20 cellular contexts compared by ENCODE assay signal in the genomic region with DNA sequence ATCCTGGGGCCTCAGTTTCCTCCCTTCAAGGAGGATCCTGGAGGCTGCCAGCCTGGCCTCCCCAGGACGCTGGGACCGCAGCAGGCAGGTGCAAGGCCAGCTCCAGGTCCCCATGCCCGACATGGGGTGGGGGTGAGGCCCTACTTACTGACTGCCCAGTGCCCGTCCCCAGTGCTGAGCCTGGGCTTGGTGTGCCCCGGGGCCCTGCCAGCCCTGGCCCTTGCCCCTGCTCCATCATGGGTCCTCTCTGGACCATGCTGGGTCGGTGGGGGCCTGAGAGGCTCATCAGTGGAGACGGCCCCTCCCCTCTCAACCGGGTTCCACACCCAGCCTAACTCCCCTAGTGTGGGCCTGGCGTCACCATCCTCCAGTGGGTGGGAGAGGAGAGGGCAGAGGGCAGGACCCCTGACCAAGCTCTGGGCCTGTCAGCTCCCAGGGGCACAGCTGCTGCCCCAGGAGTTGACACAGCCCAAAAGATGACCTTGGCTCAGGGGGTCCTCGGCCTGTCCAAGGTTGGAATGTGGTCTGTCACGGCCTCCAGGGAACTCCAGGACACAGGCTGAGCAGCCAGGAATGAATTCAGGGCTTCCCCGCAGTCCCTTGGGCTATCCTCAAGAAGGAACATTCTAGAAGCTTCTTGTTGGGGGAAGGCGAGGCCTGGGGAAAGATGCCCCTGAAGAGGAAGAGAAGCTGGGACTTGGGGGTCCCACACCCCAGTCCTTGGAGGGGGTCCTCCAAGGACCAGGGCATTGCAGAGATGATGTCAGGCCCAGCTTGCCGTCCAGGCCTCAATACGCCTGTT. TPM values are rescaled to one million over a fixed set of nuclear protein-coding genes. Genes with fewer than 3 reads are reported as not detected.
DNase-seq lines count a peak whose midpoint lies in the region; ATAC-seq and TF ChIP-seq lines count a peak whose summit lies in the region.
"Had no signal": no experiment of that assay in that cellular context is flagged by ENCODE, and none has a peak within 500 bp of the region (broad histone marks: within the 10 kb centered on the region; RNA-seq: fewer than 3 reads in every experiment).

No MANE protein-coding gene starts in this region.

- intact Hi-C loops in IMR-90 (cut with micrococcal nuclease) (no loop called here), stomach (cut with DNase I; ENCODE audit: low total_unique reads) (no loop called here)

- CTCF ChIA-PET in IMR-90 (lab: Yijun Ruan, JAX), result no interaction called here

- peaks cover under 1% of the 10 kb centered on the region; the same call in 1 of the 2 replicates for H3K9me3 ChIP-seq in IMR-90 (ENCODE audit: control insufficient read depth, insufficient read depth, low read length)
- H3K9me3 ChIP-seq in stomach, result no peaks in the 10 kb centered on the region
- H3K9me3 ChIP-seq: SJSA1 had no signal

- H3K18ac ChIP-seq in IMR-90 (ENCODE audit: low read depth, low read length), result no peak overlapping the region

- TF ChIP-seq POLR2A in IMR-90 (IDR thresholded peaks at IDR 0.05; ENCODE audit: low read depth, low read length) (no peak), stomach (IDR thresholded peaks at IDR 0.05) (no peak)

- no peaks in the 10 kb centered on the region for H3K79me1 ChIP-seq in IMR-90 (ENCODE audit: low read depth in 1 of 2, low read length in 2 of 2)

- no peak overlapping the region for H3K4me2 ChIP-seq in IMR-90 (ENCODE audit: low read depth, low read length)
- H3K4me2 ChIP-seq: KMS-11 had no signal

- POLR2A ChIA-PET in IMR-90 (lab: Charles Lee; ENCODE audit: unreplicated experiment), result no interaction called here

- no peak overlapping the region for H2AK9ac ChIP-seq in IMR-90 (replicated peaks; ENCODE audit: low read depth, low read length, poor library complexity)

- H4K5ac ChIP-seq in IMR-90 (ENCODE audit: low read depth, low read length), result no peak overlapping the region

- no peak overlapping the region for H4K91ac ChIP-seq in IMR-90 (ENCODE audit: insufficient read depth, low read depth, low read length)

- no peak overlapping the region for H2BK20ac ChIP-seq in IMR-90 (ENCODE audit: low read depth, low read length)

- TF ChIP-seq EP300 in stomach (IDR thresholded peaks at IDR 0.05), result no peak

- H3K27me3 ChIP-seq in IMR-90 (ENCODE audit: control insufficient read depth, insufficient read depth, low read length) (peaks cover 50% of the 10 kb centered on the region), stomach (peaks cover 8 to 100% (median 70%) of the 10 kb centered on the region in 3 donors)

- H3K4me1 ChIP-seq in IMR-90 (ENCODE audit: control insufficient read depth, insufficient read depth, low read length) (peaks cover 2% of the 10 kb centered on the region; the same call in 1 of the 2 replicates), stomach (peaks cover 11 to 14% (median 11%) of the 10 kb centered on the region in 4 donors)

- H3K4ac ChIP-seq in IMR-90 (ENCODE audit: low read depth, low read length), result no peak overlapping the region

- no peak overlapping the region for H3K56ac ChIP-seq in IMR-90 (ENCODE audit: extremely low read depth, insufficient read depth, low read length)

- H3K9me1 ChIP-seq in IMR-90 (ENCODE audit: insufficient read depth, low read length), result no peaks in the 10 kb centered on the region

- no peak overlapping the region for H3K9ac ChIP-seq in IMR-90 (ENCODE audit: low read depth, low read length)
- H3K9ac ChIP-seq: KMS-11 had no signal

- H3K27ac ChIP-seq in IMR-90 (ENCODE audit: insufficient read depth, low read length) (no peak overlapping the region), stomach (no peak overlapping the region)
- H3K27ac ChIP-seq: C4-2B, KMS-11, SJSA1 had no signal

- H3K4me3 ChIP-seq in IMR-90 (ENCODE audit: insufficient read depth, low read depth, low read length) (no peak overlapping the region), stomach (no peak overlapping the region)
- H3K4me3 ChIP-seq: SJSA1 had no signal

- no TSS peak for BruUV-seq in IMR-90 (replicated peaks; lab: Mats Ljungman, UMichigan)

- no peak for TF ChIP-seq RAD21 in IMR-90 (IDR thresholded peaks at IDR 0.05; ENCODE audit: low read length)

- dilution Hi-C loops in IMR-90 (cut with HindIII; ENCODE audit: low sequenced_read_pairs, unreplicated experiment), result no loop called here

- no peak overlapping the region for H4K8ac ChIP-seq in IMR-90 (ENCODE audit: low read depth in 2 of 2, low read length in 2 of 2)

- no peak overlapping the region for H3K23ac ChIP-seq in IMR-90 (ENCODE audit: low read depth, low read length)

- H2BK5ac ChIP-seq in IMR-90 (ENCODE audit: low read depth, low read length, poor library complexity, severe bottlenecking), result no peak overlapping the region

- no CpG with 5 or more reads among the region's 15 CpGs for WGBS in IMR-90 (ENCODE audit: extremely low coverage in 2 of 2, insufficient read length in 1 of 2), 2 experiments
- WGBS in stomach, 5 donors, result 65 to 78% (median 76%) methylated on average over 14 to 15 of the region's 15 CpGs

- no peaks in the 10 kb centered on the region for H4K20me1 ChIP-seq in IMR-90 (ENCODE audit: insufficient read depth, low read length)

- no peak overlapping the region for H2BK120ac ChIP-seq in IMR-90 (ENCODE audit: low read depth, low read length)

- H3K14ac ChIP-seq in IMR-90 (replicated peaks; ENCODE audit: low read depth, low read length), result no peak overlapping the region

- DNase-seq in ELF-1 (ENCODE audit: low read depth, low spot score) (peak; percentile 14), IMR-90 (no peak), mesenteric fat pad (ENCODE audit: low spot score) (peak; percentile 65), stomach (peak; percentile 22), hepatic stellate cell (ENCODE audit: low spot score) (no peak), RPMI8226 (no peak)
- DNase-seq: DMS153, DND-41, MM.1S, NCI-H2029, NCI-H446, NCI-H524 treated with DMSO at 0.1 percent for 48 hours, NCI-H774, Right ventricle myocardium superior had no signal

- H3K36me3 ChIP-seq in IMR-90 (ENCODE audit: control insufficient read depth, insufficient read depth, low read length) (no peaks in the 10 kb centered on the region), stomach (no peaks in the 10 kb centered on the region)
- H3K36me3 ChIP-seq: SJSA1 had no signal

- H2AFZ ChIP-seq in IMR-90 (replicated peaks; ENCODE audit: low read length, poor library complexity), result peak overlapping the region; percentile 51

- ATAC-seq in IMR-90 (ENCODE audit: low read depth), result no peak
- no peak for ATAC-seq in HG03135 (IDR thresholded peaks at IDR 0.05; ENCODE audit: unreplicated experiment)

- H2AK5ac ChIP-seq in IMR-90 (ENCODE audit: low read depth, low read length), result no peak overlapping the region

- no peak for TF ChIP-seq CTCF in IMR-90 (conservative IDR thresholded peaks at IDR 0.05; ENCODE audit: low read depth, low read length)
- no peak for TF ChIP-seq CTCF in stomach (IDR thresholded peaks at IDR 0.05)

- in situ Hi-C loops in IMR-90 (cut with MboI; ENCODE audit: low sequenced_read_pairs), result no loop called here

- no peak overlapping the region for H2BK15ac ChIP-seq in IMR-90 (ENCODE audit: low read depth, low read length)

TF ChIP-seq in IMR-90, 13 proteins besides CTCF, POLR2A, EP300 and RAD21 (continues in another document):
- TF ChIP-seq MAZ (IDR thresholded peaks at IDR 0.05; ENCODE audit: borderline replicate concordance, low read depth, low read length), result no peak
- no peak for TF ChIP-seq FOS (IDR thresholded peaks at IDR 0.05; ENCODE audit: low read depth, low read length)
- no peak for TF ChIP-seq CEBPB (IDR thresholded peaks at IDR 0.05; ENCODE audit: low read depth, low read length)
- TF ChIP-seq MXI1 (IDR thresholded peaks at IDR 0.05; ENCODE audit: borderline replicate concordance, low read depth, low read length), result no peak
- no peak for TF ChIP-seq RFX5 (IDR thresholded peaks at IDR 0.05; ENCODE audit: low read depth, low read length)
- TF ChIP-seq SMC3 (IDR thresholded peaks at IDR 0.05; ENCODE audit: low read depth, low read length), result no peak
- TF ChIP-seq BHLHE40 (IDR thresholded peaks at IDR 0.05; ENCODE audit: low read depth, low read length), result no peak
- no peak for TF ChIP-seq NFE2L2 (IDR thresholded peaks at IDR 0.05; ENCODE audit: low read depth, low read length)
- no peak for TF ChIP-seq CHD1 (IDR thresholded peaks at IDR 0.05; ENCODE audit: low read depth, low read length)
- no peak for TF ChIP-seq RCOR1 (IDR thresholded peaks at IDR 0.05; ENCODE audit: insufficient replicate concordance, low read length)
- no peak for TF ChIP-seq MAFK (IDR thresholded peaks at IDR 0.05; ENCODE audit: low read depth, low read length)

RNA-seq across cellular contexts. Expression of a gene that starts 17.6 kb away (rescaled TPM):
- total RNA-seq in IMR-90 (2012; rRNA removed), result 306 and 330 TPM in 2 replicates
- 1,099 and 1,100 TPM in 2 replicates for polyA plus RNA-seq in IMR-90 (2012; rRNA removed)
- polyA plus RNA-seq in IMR-90 (2012; cell fraction: cytosol; rRNA removed), result 570 and 893 TPM in 2 replicates
- polyA plus RNA-seq in IMR-90 (2012; cell fraction: nucleus; rRNA removed; ENCODE audit: low replicate concordance), result 435 and 685 TPM in 2 replicates
- total RNA-seq in mesenteric fat pad, result 352 TPM
- 100 to 1,000 TPM; 111 to 289 (median 131) TPM for total RNA-seq in stomach
- 100 to 1,000 TPM; 230 to 310 (median 271) TPM for polyA plus RNA-seq in stomach

RNA-seq across cellular contexts. Expression of a gene that starts 38.2 kb away (rescaled TPM):
- total RNA-seq in IMR-90 (2012; rRNA removed), result 4.3 and 4.7 TPM in 2 replicates
- 13.0 and 15.4 TPM in 2 replicates for polyA plus RNA-seq in IMR-90 (2012; rRNA removed)
- 20.6 and 27.3 TPM in 2 replicates for polyA plus RNA-seq in IMR-90 (2012; cell fraction: cytosol; rRNA removed)
- polyA plus RNA-seq in IMR-90 (2012; cell fraction: nucleus; rRNA removed; ENCODE audit: low replicate concordance), result 46.8 and 78.0 TPM in 2 replicates
- total RNA-seq in mesenteric fat pad, result 5.6 TPM
- 10 to 100 TPM in 2 of 5 donors, 1 to 10 TPM in 2, under 1 TPM in 1; 0.58 to 94.7 (median 5.0) TPM for total RNA-seq in stomach
- polyA plus RNA-seq in stomach, result 10 to 100 TPM; 12.8 to 30.5 (median 20.0) TPM

RNA-seq across cellular contexts. Expression of a gene that starts 44.2 kb away (rescaled TPM):
- 48.9 TPM in 2 replicates for total RNA-seq in IMR-90 (2012; rRNA removed)
- polyA plus RNA-seq in IMR-90 (2012; rRNA removed), result 95.4 and 121 TPM in 2 replicates
- 115 and 152 TPM in 2 replicates for polyA plus RNA-seq in IMR-90 (2012; cell fraction: cytosol; rRNA removed)
- 146 and 244 TPM in 2 replicates for polyA plus RNA-seq in IMR-90 (2012; cell fraction: nucleus; rRNA removed; ENCODE audit: low replicate concordance)
- 38.9 TPM for total RNA-seq in mesenteric fat pad
- 100 to 1,000 TPM in 1 of 5 donors, 10 to 100 TPM in 4; 18.7 to 101 (median 77.4) TPM for total RNA-seq in stomach
- polyA plus RNA-seq in stomach, result 100 to 1,000 TPM; 136 to 158 (median 156) TPM

RNA-seq across cellular contexts. Expression of a gene that starts 58.1 kb away (rescaled TPM):
- total RNA-seq in IMR-90 (2012; rRNA removed) (not detected in 2 replicates), mesenteric fat pad (not detected), stomach (not detected)
- polyA plus RNA-seq in IMR-90 (2012; rRNA removed) (not detected in 2 replicates), stomach (under 1 TPM in 2 of 3 donors, not detected in 1; 0.31 to 0.90 TPM)
- polyA plus RNA-seq in IMR-90 (2012; cell fraction: cytosol; rRNA removed), result not detected in 2 replicates
- polyA plus RNA-seq in IMR-90 (2012; cell fraction: nucleus; rRNA removed; ENCODE audit: low replicate concordance), result not detected in 2 replicates
- total RNA-seq: B cell, Right ventricle myocardium superior, SJSA1 had no signal
- polyA plus RNA-seq: IgD-negative memory B cell had no signal

Comparison
In these comparisons a context has a peak if more than half of its experiments do, and no peak if none do; other contexts are left out.
1. DNase-seq: peak in ELF-1 (single experiment), mesenteric fat pad (single experiment) and stomach (single experiment); none in IMR-90 (single experiment), hepatic stellate cell (single experiment) and RPMI8226 (single experiment).